In the genomic region with DNA sequence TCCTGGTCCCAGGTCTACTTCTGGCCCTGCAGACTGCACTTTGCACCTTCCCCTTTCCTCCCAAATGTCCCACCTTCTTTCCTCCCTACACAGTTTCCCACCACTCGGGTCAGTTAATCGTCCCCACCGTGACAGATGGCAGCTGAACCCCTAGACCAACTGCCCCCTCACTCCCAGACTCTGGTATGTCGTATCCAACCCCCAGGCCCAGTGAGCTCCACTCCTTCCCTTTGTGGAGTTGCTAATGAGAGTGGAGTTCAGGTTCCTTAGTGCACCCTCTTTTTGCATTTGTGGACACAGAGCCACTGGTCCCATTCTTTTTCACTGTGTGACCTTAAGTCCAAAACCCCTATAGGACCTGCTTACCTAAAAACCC, we compare ENCODE assay signal across 1 cellular context.
TF ChIP-seq lines count a peak whose summit lies in the region.

No MANE protein-coding gene starts in this region.

TF ChIP-seq in HepG2, 621 proteins besides CTCF, POLR2A, EP300 and RAD21:
- TF ChIP-seq, protein P1, sequence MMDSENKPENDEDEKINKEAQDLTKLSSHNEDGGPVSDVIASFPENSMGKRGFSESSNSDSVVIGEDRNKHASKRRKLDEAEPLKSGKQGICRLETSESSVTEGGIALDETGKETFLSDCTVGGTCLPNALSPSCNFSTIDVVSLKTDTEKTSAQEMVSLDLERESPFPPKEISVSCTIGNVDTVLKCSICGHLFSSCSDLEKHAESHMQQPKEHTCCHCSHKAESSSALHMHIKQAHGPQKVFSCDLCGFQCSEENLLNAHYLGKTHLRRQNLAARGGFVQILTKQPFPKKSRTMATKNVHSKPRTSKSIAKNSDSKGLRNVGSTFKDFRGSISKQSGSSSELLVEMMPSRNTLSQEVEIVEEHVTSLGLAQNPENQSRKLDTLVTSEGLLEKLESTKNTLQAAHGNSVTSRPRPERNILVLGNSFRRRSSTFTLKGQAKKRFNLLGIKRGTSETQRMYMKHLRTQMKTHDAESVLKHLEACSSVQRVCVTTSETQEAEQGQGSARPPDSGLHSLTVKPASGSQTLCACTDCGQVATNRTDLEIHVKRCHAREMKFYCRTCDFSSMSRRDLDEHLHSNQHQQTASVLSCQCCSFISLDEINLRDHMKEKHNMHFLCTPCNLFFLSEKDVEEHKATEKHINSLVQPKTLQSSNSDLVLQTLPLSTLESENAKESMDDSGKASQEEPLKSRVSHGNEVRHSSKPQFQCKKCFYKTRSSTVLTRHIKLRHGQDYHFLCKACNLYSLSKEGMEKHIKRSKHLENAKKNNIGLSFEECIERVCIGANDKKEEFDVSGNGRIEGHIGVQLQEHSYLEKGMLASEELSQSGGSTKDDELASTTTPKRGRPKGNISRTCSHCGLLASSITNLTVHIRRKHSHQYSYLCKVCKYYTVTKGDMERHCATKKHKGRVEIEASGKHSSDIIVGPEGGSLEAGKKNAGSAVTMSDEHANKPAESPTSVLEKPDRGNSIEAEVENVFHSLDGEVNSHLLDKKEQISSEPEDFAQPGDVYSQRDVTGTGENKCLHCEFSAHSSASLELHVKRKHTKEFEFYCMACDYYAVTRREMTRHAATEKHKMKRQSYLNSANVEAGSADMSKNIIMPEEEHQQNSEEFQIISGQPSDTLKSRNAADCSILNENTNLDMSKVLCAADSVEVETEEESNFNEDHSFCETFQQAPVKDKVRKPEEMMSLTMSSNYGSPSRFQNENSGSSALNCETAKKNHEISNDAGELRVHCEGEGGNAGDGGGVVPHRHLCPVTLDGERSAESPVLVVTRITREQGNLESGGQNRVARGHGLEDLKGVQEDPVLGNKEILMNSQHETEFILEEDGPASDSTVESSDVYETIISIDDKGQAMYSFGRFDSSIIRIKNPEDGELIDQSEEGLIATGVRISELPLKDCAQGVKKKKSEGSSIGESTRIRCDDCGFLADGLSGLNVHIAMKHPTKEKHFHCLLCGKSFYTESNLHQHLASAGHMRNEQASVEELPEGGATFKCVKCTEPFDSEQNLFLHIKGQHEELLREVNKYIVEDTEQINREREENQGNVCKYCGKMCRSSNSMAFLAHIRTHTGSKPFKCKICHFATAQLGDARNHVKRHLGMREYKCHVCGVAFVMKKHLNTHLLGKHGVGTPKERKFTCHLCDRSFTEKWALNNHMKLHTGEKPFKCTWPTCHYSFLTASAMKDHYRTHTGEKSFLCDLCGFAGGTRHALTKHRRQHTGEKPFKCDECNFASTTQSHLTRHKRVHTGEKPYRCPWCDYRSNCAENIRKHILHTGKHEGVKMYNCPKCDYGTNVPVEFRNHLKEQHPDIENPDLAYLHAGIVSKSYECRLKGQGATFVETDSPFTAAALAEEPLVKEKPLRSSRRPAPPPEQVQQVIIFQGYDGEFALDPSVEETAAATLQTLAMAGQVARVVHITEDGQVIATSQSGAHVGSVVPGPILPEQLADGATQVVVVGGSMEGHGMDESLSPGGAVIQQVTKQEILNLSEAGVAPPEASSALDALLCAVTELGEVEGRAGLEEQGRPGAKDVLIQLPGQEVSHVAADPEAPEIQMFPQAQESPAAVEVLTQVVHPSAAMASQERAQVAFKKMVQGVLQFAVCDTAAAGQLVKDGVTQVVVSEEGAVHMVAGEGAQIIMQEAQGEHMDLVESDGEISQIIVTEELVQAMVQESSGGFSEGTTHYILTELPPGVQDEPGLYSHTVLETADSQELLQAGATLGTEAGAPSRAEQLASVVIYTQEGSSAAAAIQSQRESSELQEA (CRISPR knock-in tag; IDR thresholded peaks at IDR 0.05; ENCODE audit: not compliant biosample characterization), result no peak
- TF ChIP-seq, protein P2, sequence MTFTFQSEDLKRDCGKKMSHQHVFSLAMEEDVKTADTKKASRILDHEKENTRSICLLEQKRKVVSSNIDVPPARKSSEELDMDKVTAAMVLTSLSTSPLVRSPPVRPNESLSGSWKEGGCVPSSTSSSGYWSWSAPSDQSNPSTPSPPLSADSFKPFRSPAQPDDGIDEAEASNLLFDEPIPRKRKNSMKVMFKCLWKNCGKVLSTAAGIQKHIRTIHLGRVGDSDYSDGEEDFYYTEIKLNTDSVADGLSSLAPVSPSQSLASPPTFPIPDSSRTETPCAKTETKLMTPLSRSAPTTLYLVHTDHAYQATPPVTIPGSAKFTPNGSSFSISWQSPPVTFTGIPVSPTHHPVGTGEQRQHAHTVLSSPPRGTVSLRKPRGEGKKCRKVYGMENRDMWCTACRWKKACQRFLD (CRISPR knock-in tag; IDR thresholded peaks at IDR 0.05; ENCODE audit: borderline replicate concordance), result no peak
- TF ChIP-seq POLR2AphosphoS5 (IDR thresholded peaks at IDR 0.05; ENCODE audit: low read depth, low read length), result no peak
- TF ChIP-seq ZNF138 (CRISPR knock-in tag; IDR thresholded peaks at IDR 0.05; ENCODE audit: low read depth), result no peak
- TF ChIP-seq SYNCRIP (IDR thresholded peaks at IDR 0.05; ENCODE audit: insufficient read depth, low read depth, low read length), result no peak
- no peak for TF ChIP-seq CC2D1A (CRISPR knock-in tag; IDR thresholded peaks at IDR 0.05)
TF ChIP-seq in HepG2: peak in this region for 0.
